Comparison of ENCODE assay signal across 16 cellular contexts in genomic region chr6:66849843-66850242, GRCh38.
"Had no signal": no experiment of that assay in that cellular context is flagged by ENCODE, and none has a peak within 500 bp of the region (broad histone marks: within the 10 kb centered on the region; RNA-seq: fewer than 3 reads in every experiment).

No MANE protein-coding gene starts in this region.

- H3K9me3 ChIP-seq: ascending aorta, gastroesophageal sphincter, lower lobe of right lung, sigmoid colon, testis, upper lobe of left lung had no signal

- H3K4me3 ChIP-seq: ascending aorta, gastroesophageal sphincter, lower lobe of right lung, sigmoid colon, testis, upper lobe of left lung had no signal

- H3K27me3 Mint-ChIP-seq: activated naive CD4-positive, alpha-beta T cell treated with anti-CD3 and anti-CD28 coated beads, Interleukin-2, amount 50 U/mL, for 24 hours; natural killer cell treated with Interleukin-12 subunit alpha and Interleukin-12 subunit beta and Interleukin-15 and Interleukin-18, amount 100 ng/mL, for 72 hours had no signal

- H3K36me3 Mint-ChIP-seq: activated naive CD4-positive, alpha-beta T cell treated with anti-CD3 and anti-CD28 coated beads, Interleukin-2, amount 50 U/mL, for 24 hours; mesothelial cell of epicardium; natural killer cell treated with Interleukin-12 subunit alpha and Interleukin-12 subunit beta and Interleukin-15 and Interleukin-18, amount 100 ng/mL, for 72 hours; stimulated activated effector memory CD8-positive, alpha-beta T cell treated with anti-CD3 and anti-CD28 coated beads, Interleukin-12 subunit alpha, Interleukin-12 subunit beta, amount 100 ng/mL, for 72 hours had no signal

- H3K4me3 Mint-ChIP-seq: activated naive CD4-positive, alpha-beta T cell treated with anti-CD3 and anti-CD28 coated beads, Interleukin-2, amount 50 U/mL, for 24 hours; mesothelial cell of epicardium; natural killer cell treated with Interleukin-12 subunit alpha and Interleukin-12 subunit beta and Interleukin-15 and Interleukin-18, amount 100 ng/mL, for 72 hours; stimulated activated effector memory CD8-positive, alpha-beta T cell treated with anti-CD3 and anti-CD28 coated beads, Interleukin-12 subunit alpha, Interleukin-12 subunit beta, amount 100 ng/mL, for 72 hours had no signal

- H3K4me1 Mint-ChIP-seq: activated naive CD4-positive, alpha-beta T cell treated with anti-CD3 and anti-CD28 coated beads, Interleukin-2, amount 50 U/mL, for 24 hours; mesothelial cell of epicardium; stimulated activated effector memory CD8-positive, alpha-beta T cell treated with anti-CD3 and anti-CD28 coated beads, Interleukin-12 subunit alpha, Interleukin-12 subunit beta, amount 100 ng/mL, for 72 hours had no signal

- H3K9ac ChIP-seq: parathyroid adenoma had no signal

- ATAC-seq: gastroesophageal sphincter; lower lobe of right lung; natural killer cell treated with Interleukin-12 subunit alpha and Interleukin-12 subunit beta and Interleukin-15 and Interleukin-18, amount 100 ng/mL, for 72 hours; stimulated activated effector memory CD8-positive, alpha-beta T cell treated with anti-CD3 and anti-CD28 coated beads, Interleukin-12 subunit alpha, Interleukin-12 subunit beta, amount 100 ng/mL, for 72 hours had no signal

- H2AFZ ChIP-seq: parathyroid adenoma had no signal

- H3K27ac Mint-ChIP-seq: activated naive CD4-positive, alpha-beta T cell treated with anti-CD3 and anti-CD28 coated beads, Interleukin-2, amount 50 U/mL, for 24 hours; mesothelial cell of epicardium; natural killer cell treated with Interleukin-12 subunit alpha and Interleukin-12 subunit beta and Interleukin-15 and Interleukin-18, amount 100 ng/mL, for 72 hours; stimulated activated effector memory CD8-positive, alpha-beta T cell treated with anti-CD3 and anti-CD28 coated beads, Interleukin-12 subunit alpha, Interleukin-12 subunit beta, amount 100 ng/mL, for 72 hours had no signal

- H3K4me1 ChIP-seq: gastroesophageal sphincter, lower lobe of right lung, parathyroid adenoma, sigmoid colon, testis, upper lobe of left lung had no signal

- H3K27ac ChIP-seq: ascending aorta, gastroesophageal sphincter, lower lobe of right lung, parathyroid adenoma, sigmoid colon, testis, upper lobe of left lung had no signal

- DNase-seq: activated CD4-positive, alpha-beta T cell treated with anti-CD3 and anti-CD28 coated beads, Interleukin-2, amount 50 U/mL, for 4 hours; activated gamma-delta T cell; cerebellar nuclear complex; cortex of kidney; lower lobe of right lung; sigmoid colon; stimulated activated CD4-positive, alpha-beta T cell treated with anti-CD3 and anti-CD28 coated beads, Interleukin-4, amount 100 ng/mL, for 24 hours; testis; upper lobe of left lung had no signal

- H3K36me3 ChIP-seq: ascending aorta, gastroesophageal sphincter, lower lobe of right lung, sigmoid colon, upper lobe of left lung had no signal

- H3K27me3 ChIP-seq: ascending aorta, gastroesophageal sphincter, sigmoid colon, testis, upper lobe of left lung had no signal
